Comparison of ENCODE assay signal across 8 cellular contexts in genomic region chr2:105037572-105038382, GRCh38. TPM values are rescaled to one million over a fixed set of nuclear protein-coding genes. Genes with fewer than 3 reads are reported as not detected.
DNase-seq lines count a peak whose midpoint lies in the region; TF ChIP-seq lines count a peak whose summit lies in the region.

Gene MRPS9 (plus strand): TSS chr2:105038069. CDS start chr2:105038093, 24 bp downstream.

- POLR2A ChIA-PET in activated CD8-positive, alpha-beta memory T cell treated with anti-CD3 and anti-CD28 coated beads for 36 hours (lab: Charles Lee): interaction anchor here (0.9 to 1.1 kb wide), 3 partner anchors 13 to 107 kb away, joined by 3 read pairs; no protein-coding TSS in a partner anchor

- H3K27ac ChIP-seq in effector memory CD4-positive, alpha-beta T cell (ENCODE audit: insufficient read depth, low read length, poor library complexity, severe bottlenecking): peak within 1 kb of the TSS; percentile 79

- H3K4me1 ChIP-seq in effector memory CD4-positive, alpha-beta T cell (ENCODE audit: control insufficient read depth, insufficient read depth, low read length, poor library complexity, severe bottlenecking): peaks cover 5% of the 10 kb centered on the region

- H3K27me3 ChIP-seq in effector memory CD4-positive, alpha-beta T cell (replicated peaks; ENCODE audit: control insufficient read depth, insufficient read depth, low read length, poor library complexity, severe bottlenecking): no peaks in the 10 kb centered on the region

- DNase-seq in CMK (ENCODE audit: low read depth) (peak; percentile 87), GM20000 (ENCODE audit: low spot score) (peak; percentile 92), HT-29 (ENCODE audit: low spot score) (peak; percentile 97), NOMO-1 (lab: John Stamatoyannopoulos, UW; ENCODE audit: unreplicated experiment in 2 of 2) (peak; percentile 90 to 92), medulla oblongata (ENCODE audit: extremely low spot score) (peak; percentile 99)
- DNase-seq in effector memory CD4-positive, alpha-beta T cell: peak; percentile 95 to 96 (median 95)
- DNase-seq in stimulated activated CD8-positive, alpha-beta memory T cell treated with anti-CD3 and anti-CD28 coated beads, Interleukin-12 subunit alpha, Interleukin-12 subunit beta, amount 100 ng/mL, for 1 hour (ENCODE audit: low read depth): peak; percentile 96

- H3K9me3 ChIP-seq in effector memory CD4-positive, alpha-beta T cell (ENCODE audit: control insufficient read depth, low read length): no peaks in the 10 kb centered on the region

- TF ChIP-seq CTCF in GM20000 (IDR thresholded peaks at IDR 0.05; ENCODE audit: extremely low read depth, missing control alignments): no peak

- peak within 1 kb of the TSS; percentile 90 for H3K4me3 ChIP-seq in effector memory CD4-positive, alpha-beta T cell (ENCODE audit: insufficient read depth, low read depth, low read length, poor library complexity, severe bottlenecking)

- H3K36me3 ChIP-seq in effector memory CD4-positive, alpha-beta T cell (ENCODE audit: control insufficient read depth, insufficient read depth, low read length): no peaks in the 10 kb centered on the region

- CTCF ChIA-PET in activated CD8-positive, alpha-beta memory T cell treated with anti-CD3 and anti-CD28 coated beads for 36 hours (lab: Charles Lee): no interaction called here

RNA-seq across cellular contexts. Expression of gene MRPS9, which starts in this region (rescaled TPM):
- total RNA-seq in HT-29 (2014; rRNA removed; shearing (Covaris generic)): 24.8 and 25.4 TPM in 2 replicates
- 10 to 100 TPM; 49.0 to 49.2 TPM for total RNA-seq in activated CD8-positive, alpha-beta memory T cell treated with anti-CD3 and anti-CD28 coated beads for 36 hours

Comparison
In these comparisons a context has a peak if more than half of its experiments do, and no peak if none do; other contexts are left out.
1. Peak in every context shown above with its lines: DNase-seq, H3K4me3 ChIP-seq and H3K27ac ChIP-seq.